ENCODE assay signal across 22 cellular contexts in the genomic region with DNA sequence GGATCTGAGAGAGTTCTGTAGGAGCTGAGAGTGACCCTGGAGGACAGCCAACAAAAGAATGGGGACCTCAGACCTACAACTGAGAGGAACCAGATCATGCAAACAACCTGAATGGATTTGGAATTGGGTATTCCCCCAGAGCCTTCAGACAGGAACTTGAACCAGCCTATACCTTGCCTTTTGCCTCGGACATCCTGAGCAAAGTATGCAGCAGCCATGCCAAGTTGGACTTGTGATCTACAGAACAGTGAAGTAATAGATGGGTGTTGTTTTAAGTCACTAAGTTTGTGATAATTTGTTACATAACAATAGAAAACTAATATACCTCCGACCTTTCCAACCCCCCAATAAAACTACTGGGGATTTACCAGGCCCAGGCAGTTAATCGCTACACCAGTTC. TPM values are rescaled to one million over a fixed set of nuclear protein-coding genes. Genes with fewer than 3 reads are reported as not detected.
DNase-seq lines count a peak whose midpoint lies in the region; ATAC-seq and TF ChIP-seq lines count a peak whose summit lies in the region.
"Had no signal": no experiment of that assay in that cellular context is flagged by ENCODE, and none has a peak within 500 bp of the region (broad histone marks: within the 10 kb centered on the region; RNA-seq: fewer than 3 reads in every experiment).

No MANE protein-coding gene starts in this region.

- TF ChIP-seq CTCF in epithelial cell of proximal tubule (conservative IDR thresholded peaks at IDR 0.05; ENCODE audit: low read depth, low read length) (no peak), colonic mucosa (IDR thresholded peaks at IDR 0.05) (no peak)

- no peak for ATAC-seq in HG03469 (IDR thresholded peaks at IDR 0.05; ENCODE audit: unreplicated experiment)

- peaks cover 23% of the 10 kb centered on the region for H3K27me3 ChIP-seq in colonic mucosa

- H3K36me3 ChIP-seq in colonic mucosa, result no peaks in the 10 kb centered on the region
- H3K36me3 ChIP-seq: MG63 had no signal

- peak overlapping the region; percentile 63 for H3K4me3 ChIP-seq in epithelial cell of proximal tubule (ENCODE audit: low read depth, low read length)
- no peak overlapping the region for H3K4me3 ChIP-seq in colonic mucosa
- H3K4me3 ChIP-seq: MG63 had no signal

- no peaks in the 10 kb centered on the region for H3K36me3 Mint-ChIP-seq in activated CD4-positive, alpha-beta T cell treated with anti-CD3 and anti-CD28 coated beads, Interleukin-2, amount 10 ng/mL, durations not matched to agents 24 days and 14 days (ENCODE audit: low read depth)

- H3K9ac ChIP-seq in colonic mucosa (ENCODE audit: low read depth in 2 of 2, low read length in 2 of 2), result no peak overlapping the region

- H3K9me3 Mint-ChIP-seq in activated CD4-positive, alpha-beta T cell treated with anti-CD3 and anti-CD28 coated beads, Interleukin-2, amount 10 ng/mL, durations not matched to agents 24 days and 14 days, result no peaks in the 10 kb centered on the region

- H3K4me3 Mint-ChIP-seq in activated CD4-positive, alpha-beta T cell treated with anti-CD3 and anti-CD28 coated beads, Interleukin-2, amount 10 ng/mL, durations not matched to agents 24 days and 14 days, result no peak overlapping the region
- H3K4me3 Mint-ChIP-seq: B cell had no signal

- peaks cover 61% of the 10 kb centered on the region for H3K27me3 Mint-ChIP-seq in activated CD4-positive, alpha-beta T cell treated with anti-CD3 and anti-CD28 coated beads, Interleukin-2, amount 10 ng/mL, durations not matched to agents 24 days and 14 days

- H3K4me1 ChIP-seq in colonic mucosa, result peaks cover 9% of the 10 kb centered on the region

- intact Hi-C loops in activated CD4-positive, alpha-beta T cell treated with anti-CD3 and anti-CD28 coated beads, Interleukin-2, amount 10 ng/mL, durations not matched to agents 24 days and 14 days (cut with micrococcal nuclease), result no loop called here
- intact Hi-C loops in colonic mucosa (cut with DNase I), result no loop called here

- H3K4me1 Mint-ChIP-seq in activated CD4-positive, alpha-beta T cell treated with anti-CD3 and anti-CD28 coated beads, Interleukin-2, amount 10 ng/mL, durations not matched to agents 24 days and 14 days, result no peaks in the 10 kb centered on the region
- H3K4me1 Mint-ChIP-seq: B cell had no signal

- H3K9me3 ChIP-seq in colonic mucosa, result no peaks in the 10 kb centered on the region
- H3K9me3 ChIP-seq: MG63 had no signal

- DNase-seq in activated CD4-positive, alpha-beta T cell treated with anti-CD3 and anti-CD28 coated beads, Interleukin-2, amount 10 ng/mL, durations not matched to agents 24 days and 14 days, result peak; percentile 33
- DNase-seq in activated CD4-positive, alpha-beta T cell treated with anti-CD3 and anti-CD28 coated beads, Interleukin-2, amount 50 U/mL, for 1 hour, result no peak
- DNase-seq in epithelial cell of proximal tubule (ENCODE audit: low read depth) (no peak), mucosa of gallbladder (ENCODE audit: low spot score) (peak; percentile 36), colonic mucosa (no peak)
- DNase-seq in stimulated activated naive CD4-positive, alpha-beta T cell (lab: John Stamatoyannopoulos, UW), result no peak
- DNase-seq: DMS153, DND-41, H7, IMR-90, KG1, MG63, NCI-H1694, NCI-H2081, NCI-H2227 treated with DMSO at 0.1 percent for 48 hours, NCI-H526 treated with DMSO at 0.1 percent for 48 hours, SHP77 had no signal

- H3K27ac Mint-ChIP-seq in activated CD4-positive, alpha-beta T cell treated with anti-CD3 and anti-CD28 coated beads, Interleukin-2, amount 10 ng/mL, durations not matched to agents 24 days and 14 days, result no peak overlapping the region
- H3K27ac Mint-ChIP-seq: B cell had no signal

- H3K27ac ChIP-seq in colonic mucosa, result no peak overlapping the region
- H3K27ac ChIP-seq: 22Rv1, RWPE1 had no signal

RNA-seq across cellular contexts. Expression of gene RASSF10, which starts 1.9 kb away (rescaled TPM):
- not detected in 2 replicates for total RNA-seq in activated CD4-positive, alpha-beta T cell treated with anti-CD3 and anti-CD28 coated beads, Interleukin-2, amount 10 ng/mL, durations not matched to agents 24 days and 14 days
- 1.6 and 3.0 TPM in 2 replicates for total RNA-seq in epithelial cell of proximal tubule
- total RNA-seq in mucosa of gallbladder, result 15.9 TPM
- 1 to 10 TPM; 1.4 to 4.7 TPM for total RNA-seq in colonic mucosa
- total RNA-seq: B cell, IMR-90, NCI-H460 had no signal

Comparison
In these comparisons a context has a peak if more than half of its experiments do, and no peak if none do; other contexts are left out.
1. DNase-seq: peak in activated CD4-positive, alpha-beta T cell treated with anti-CD3 and anti-CD28 coated beads, Interleukin-2, amount 10 ng/mL, durations not matched to agents 24 days and 14 days (single experiment) and mucosa of gallbladder (single experiment); none in activated CD4-positive, alpha-beta T cell treated with anti-CD3 and anti-CD28 coated beads, Interleukin-2, amount 50 U/mL, for 1 hour (single experiment), epithelial cell of proximal tubule (single experiment), colonic mucosa (single experiment) and stimulated activated naive CD4-positive, alpha-beta T cell (0 of 6).